Comparison of ENCODE assay signal across 27 cellular contexts in the genomic region with DNA sequence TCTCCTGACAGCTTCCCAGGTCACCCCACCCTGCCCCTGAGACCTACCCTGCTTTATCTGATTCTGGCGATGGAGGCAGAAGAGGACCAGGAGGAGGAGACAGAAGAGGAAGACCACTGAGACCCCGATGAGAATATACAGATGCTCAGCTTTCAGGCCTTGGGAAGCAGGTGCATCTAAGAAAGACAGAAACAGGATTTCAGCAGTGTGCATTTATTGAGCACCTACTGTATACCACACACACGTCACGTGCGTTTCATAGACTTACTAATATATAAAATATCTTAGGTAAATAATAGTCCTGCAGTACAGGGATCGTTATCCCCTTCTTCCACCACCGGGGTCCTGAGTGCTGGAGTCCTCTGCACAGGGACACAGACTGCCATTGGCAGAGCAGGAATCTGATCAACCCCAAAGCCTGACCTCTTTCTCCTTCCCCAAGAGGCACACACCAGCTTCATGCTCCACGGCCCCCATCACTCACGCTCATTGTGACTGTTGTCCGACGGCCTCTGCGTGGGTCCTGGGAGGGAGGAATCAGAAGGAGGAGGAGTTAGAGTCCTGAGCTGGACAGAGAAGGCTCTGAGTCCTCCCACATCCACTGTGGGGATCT. TPM values are rescaled to one million over a fixed set of nuclear protein-coding genes. Genes with fewer than 3 reads are reported as not detected.
"Had no signal": no experiment of that assay in that cellular context is flagged by ENCODE, and none has a peak within 500 bp of the region (broad histone marks: within the 10 kb centered on the region; RNA-seq: fewer than 3 reads in every experiment).

No MANE protein-coding gene starts in this region.

- H3K9me3 ChIP-seq: adrenal gland, ascending aorta, left lung, prostate gland, right atrium auricular region, tibial artery had no signal

- H3K4me1 ChIP-seq: adrenal gland, ascending aorta, foreskin keratinocyte, neural progenitor cell, prostate gland, right atrium auricular region, tibial artery had no signal

- H3K36me3 ChIP-seq: adrenal gland, ascending aorta, brain microvascular endothelial cell, neural progenitor cell, prostate gland, right atrium auricular region, tibial artery had no signal

- H3K36me3 Mint-ChIP-seq: neural progenitor cell had no signal

- DNase-seq: activated CD4-positive, alpha-beta T cell treated with anti-CD3 and anti-CD28 coated beads, Interleukin-2, amount 10 ng/mL, durations not matched to agents 24 days and 14 days; activated CD8-positive, alpha-beta memory T cell treated with anti-CD3 and anti-CD28 coated beads, Interleukin-2, amount 10 ng/mL, durations not matched to agents 7 days and 5 days; activated CD8-positive, alpha-beta T cell treated with anti-CD3 and anti-CD28 coated beads for 36 hours; activated effector memory CD4-positive, alpha-beta T cell treated with anti-CD3 and anti-CD28 coated beads, Interleukin-2, amount 50 U/mL, for 16 hours; activated naive CD4-positive, alpha-beta T cell treated with anti-CD3 and anti-CD28 coated beads, Interleukin-2, amount 50 U/mL, for 16 hours; activated T-cell treated with anti-CD3 and anti-CD28 coated beads for 4 hours; adrenal gland; brain microvascular endothelial cell; caudate nucleus; dermis blood vessel endothelial cell; effector CD8-positive, alpha-beta T cell; foreskin keratinocyte; left lung; naive thymus-derived CD8-positive, alpha-beta T cell; stimulated activated CD4-positive, alpha-beta T cell treated with anti-CD3 and anti-CD28 coated beads, Interleukin-12 subunit alpha, Interleukin-12 subunit beta, amount 100 ng/mL, for 4 hours; stimulated activated naive CD8-positive, alpha-beta T cell treated with anti-CD3 and anti-CD28 coated beads, Interleukin-15, amount 100 ng/mL, for 72 hours had no signal

- H3K27ac Mint-ChIP-seq: activated CD4-positive, alpha-beta T cell treated with anti-CD3 and anti-CD28 coated beads, Interleukin-2, amount 10 ng/mL, durations not matched to agents 24 days and 14 days; activated CD8-positive, alpha-beta memory T cell treated with anti-CD3 and anti-CD28 coated beads, Interleukin-2, amount 10 ng/mL, durations not matched to agents 7 days and 5 days; activated CD8-positive, alpha-beta T cell treated with anti-CD3 and anti-CD28 coated beads for 36 hours; neural progenitor cell had no signal

- H3K4me3 ChIP-seq: adrenal gland, ascending aorta, left lung, lung, neural progenitor cell, prostate gland, right atrium auricular region, tibial artery had no signal

- H3K4me2 ChIP-seq: neural progenitor cell had no signal

- ATAC-seq: activated CD8-positive, alpha-beta memory T cell treated with anti-CD3 and anti-CD28 coated beads, Interleukin-2, amount 10 ng/mL, durations not matched to agents 7 days and 5 days; activated CD8-positive, alpha-beta T cell treated with anti-CD3 and anti-CD28 coated beads for 36 hours; foreskin keratinocyte; left lung; naive thymus-derived CD8-positive, alpha-beta T cell; stimulated activated naive CD8-positive, alpha-beta T cell treated with anti-CD3 and anti-CD28 coated beads, Interleukin-15, amount 100 ng/mL, for 72 hours had no signal

- H3K27ac ChIP-seq: adrenal gland, ascending aorta, brain microvascular endothelial cell, foreskin keratinocyte, left lung, neural progenitor cell, prostate gland, right atrium auricular region, tibial artery had no signal

- H3K4me3 Mint-ChIP-seq: activated CD4-positive, alpha-beta T cell treated with anti-CD3 and anti-CD28 coated beads, Interleukin-2, amount 10 ng/mL, durations not matched to agents 24 days and 14 days; activated CD8-positive, alpha-beta memory T cell treated with anti-CD3 and anti-CD28 coated beads, Interleukin-2, amount 10 ng/mL, durations not matched to agents 7 days and 5 days; activated CD8-positive, alpha-beta T cell treated with anti-CD3 and anti-CD28 coated beads for 36 hours; naive thymus-derived CD8-positive, alpha-beta T cell; neural progenitor cell; stimulated activated naive CD8-positive, alpha-beta T cell treated with anti-CD3 and anti-CD28 coated beads, Interleukin-15, amount 100 ng/mL, for 72 hours had no signal

- H3K27me3 Mint-ChIP-seq: activated CD8-positive, alpha-beta T cell treated with anti-CD3 and anti-CD28 coated beads for 36 hours; naive thymus-derived CD8-positive, alpha-beta T cell; stimulated activated naive CD8-positive, alpha-beta T cell treated with anti-CD3 and anti-CD28 coated beads, Interleukin-15, amount 100 ng/mL, for 72 hours had no signal

- H2AFZ ChIP-seq: neural progenitor cell had no signal

- H3K9ac ChIP-seq: neural progenitor cell had no signal

- H3K27me3 ChIP-seq: adrenal gland, ascending aorta, brain microvascular endothelial cell, foreskin keratinocyte, left lung, neural progenitor cell, right atrium auricular region had no signal

- H3K9me3 Mint-ChIP-seq: activated CD4-positive, alpha-beta T cell treated with anti-CD3 and anti-CD28 coated beads, Interleukin-2, amount 10 ng/mL, durations not matched to agents 24 days and 14 days; activated CD8-positive, alpha-beta T cell treated with anti-CD3 and anti-CD28 coated beads for 36 hours; naive thymus-derived CD8-positive, alpha-beta T cell; stimulated activated naive CD8-positive, alpha-beta T cell treated with anti-CD3 and anti-CD28 coated beads, Interleukin-15, amount 100 ng/mL, for 72 hours had no signal

RNA-seq across cellular contexts. Expression of a gene that starts 8.2 kb away (rescaled TPM):
- total RNA-seq: dermis blood vessel endothelial cell, foreskin keratinocyte, glomerular endothelial cell, osteocyte had no signal
- polyA plus RNA-seq: foreskin keratinocyte had no signal

RNA-seq across cellular contexts. Expression of a gene that starts 17.6 kb away (rescaled TPM):
- total RNA-seq: activated CD4-positive, alpha-beta T cell treated with anti-CD3 and anti-CD28 coated beads, Interleukin-2, amount 10 ng/mL, durations not matched to agents 24 days and 14 days; activated CD8-positive, alpha-beta memory T cell treated with anti-CD3 and anti-CD28 coated beads, Interleukin-2, amount 10 ng/mL, durations not matched to agents 7 days and 5 days; activated CD8-positive, alpha-beta T cell treated with anti-CD3 and anti-CD28 coated beads for 36 hours; ascending aorta; dermis blood vessel endothelial cell; foreskin keratinocyte; glomerular endothelial cell; kidney epithelial cell; osteocyte; right atrium auricular region; T-helper 1 cell treated with Interleukin-12 subunit alpha and Interleukin-12 subunit beta and Interleukin-4 antibody, amounts not matched to agents 30 ng/mL and 1 ng/mL, for 36 hours; urinary bladder had no signal
- polyA plus RNA-seq: adrenal gland; foreskin keratinocyte; naive thymus-derived CD8-positive, alpha-beta T cell; urinary bladder had no signal

RNA-seq across cellular contexts. Expression of a gene that starts 43.6 kb away (rescaled TPM):
- total RNA-seq: activated CD4-positive, alpha-beta T cell treated with anti-CD3 and anti-CD28 coated beads, Interleukin-2, amount 10 ng/mL, durations not matched to agents 24 days and 14 days; activated CD8-positive, alpha-beta memory T cell treated with anti-CD3 and anti-CD28 coated beads, Interleukin-2, amount 10 ng/mL, durations not matched to agents 7 days and 5 days; activated CD8-positive, alpha-beta T cell treated with anti-CD3 and anti-CD28 coated beads for 36 hours; ascending aorta; dermis blood vessel endothelial cell; foreskin keratinocyte; glomerular endothelial cell; naive thymus-derived CD8-positive, alpha-beta T cell; osteocyte; T-helper 1 cell treated with Interleukin-12 subunit alpha and Interleukin-12 subunit beta and Interleukin-4 antibody, amounts not matched to agents 30 ng/mL and 1 ng/mL, for 36 hours had no signal
- polyA plus RNA-seq: foreskin keratinocyte had no signal

RNA-seq across cellular contexts. Expression of a gene that starts 58.7 kb away (rescaled TPM):
- total RNA-seq: dermis blood vessel endothelial cell; foreskin keratinocyte; glomerular endothelial cell; kidney epithelial cell; left lung; naive thymus-derived CD8-positive, alpha-beta T cell; osteocyte had no signal
- polyA plus RNA-seq: foreskin keratinocyte had no signal
